ENCODE assay signal across 16 cellular contexts in genomic region chr6:166672624-166673165, GRCh38.
"Had no signal": no experiment of that assay in that cellular context is flagged by ENCODE, and none has a peak within 500 bp of the region (broad histone marks: within the 10 kb centered on the region; RNA-seq: fewer than 3 reads in every experiment).

No MANE protein-coding gene starts in this region.

- DNase-seq: activated CD4-positive, alpha-beta memory T cell treated with anti-CD3 and anti-CD28 coated beads, Interleukin-2, amount 10 ng/mL, durations not matched to agents 7 days and 5 days; activated CD4-positive, alpha-beta T cell treated with anti-CD3 and anti-CD28 coated beads for 36 hours; activated naive CD4-positive, alpha-beta T cell treated with anti-CD3 and anti-CD28 coated beads, Interleukin-2, amount 50 U/mL, for 16 hours; activated T-cell treated with anti-CD3 and anti-CD28 coated beads, Interleukin-2, amount 50 U/mL, for 24 hours; body of pancreas; dermis blood vessel endothelial cell; effector memory CD8-positive, alpha-beta T cell; foreskin melanocyte; mammary epithelial cell; naive B cell; ovary; WERI-Rb-1 had no signal

- H3K27me3 ChIP-seq: body of pancreas, neural progenitor cell, ovary had no signal

- ATAC-seq: activated CD4-positive, alpha-beta T cell treated with anti-CD3 and anti-CD28 coated beads for 36 hours; body of pancreas; effector memory CD8-positive, alpha-beta T cell had no signal

- H3K36me3 Mint-ChIP-seq: stimulated activated effector memory CD8-positive, alpha-beta T cell treated with anti-CD3 and anti-CD28 coated beads, Interleukin-12 subunit alpha, Interleukin-12 subunit beta, amount 100 ng/mL, for 72 hours had no signal

- H3K9me3 Mint-ChIP-seq: activated CD4-positive, alpha-beta memory T cell treated with anti-CD3 and anti-CD28 coated beads, Interleukin-2, amount 10 ng/mL, durations not matched to agents 7 days and 5 days; activated T-cell treated with anti-CD3 and anti-CD28 coated beads, Interleukin-2, amount 50 U/mL, for 24 hours; central memory CD8-positive, alpha-beta T cell; effector memory CD8-positive, alpha-beta T cell; naive B cell; stimulated activated effector memory CD8-positive, alpha-beta T cell treated with anti-CD3 and anti-CD28 coated beads, Interleukin-12 subunit alpha, Interleukin-12 subunit beta, amount 100 ng/mL, for 72 hours had no signal

- H3K4me3 Mint-ChIP-seq: activated CD4-positive, alpha-beta memory T cell treated with anti-CD3 and anti-CD28 coated beads, Interleukin-2, amount 10 ng/mL, durations not matched to agents 7 days and 5 days; activated CD4-positive, alpha-beta T cell treated with anti-CD3 and anti-CD28 coated beads for 36 hours; activated T-cell treated with anti-CD3 and anti-CD28 coated beads, Interleukin-2, amount 50 U/mL, for 24 hours; central memory CD8-positive, alpha-beta T cell; effector memory CD8-positive, alpha-beta T cell; neural progenitor cell; stimulated activated effector memory CD8-positive, alpha-beta T cell treated with anti-CD3 and anti-CD28 coated beads, Interleukin-12 subunit alpha, Interleukin-12 subunit beta, amount 100 ng/mL, for 72 hours had no signal

- H3K9me3 ChIP-seq: body of pancreas, ovary had no signal

- H3K4me1 Mint-ChIP-seq: activated CD4-positive, alpha-beta memory T cell treated with anti-CD3 and anti-CD28 coated beads, Interleukin-2, amount 10 ng/mL, durations not matched to agents 7 days and 5 days; central memory CD8-positive, alpha-beta T cell had no signal

- H3K27ac Mint-ChIP-seq: activated CD4-positive, alpha-beta memory T cell treated with anti-CD3 and anti-CD28 coated beads, Interleukin-2, amount 10 ng/mL, durations not matched to agents 7 days and 5 days; activated CD4-positive, alpha-beta T cell treated with anti-CD3 and anti-CD28 coated beads for 36 hours; activated T-cell treated with anti-CD3 and anti-CD28 coated beads, Interleukin-2, amount 50 U/mL, for 24 hours; effector memory CD8-positive, alpha-beta T cell; naive B cell; neural progenitor cell; stimulated activated effector memory CD8-positive, alpha-beta T cell treated with anti-CD3 and anti-CD28 coated beads, Interleukin-12 subunit alpha, Interleukin-12 subunit beta, amount 100 ng/mL, for 72 hours had no signal

- H3K36me3 ChIP-seq: neural progenitor cell, ovary, tibial nerve, WERI-Rb-1 had no signal

- H3K27ac ChIP-seq: body of pancreas, neural progenitor cell, ovary, tibial nerve, WERI-Rb-1 had no signal

- H3K4me3 ChIP-seq: body of pancreas, neural progenitor cell, ovary, tibial nerve had no signal
